ENCODE assay signal across 10 cellular contexts in the genomic region with DNA sequence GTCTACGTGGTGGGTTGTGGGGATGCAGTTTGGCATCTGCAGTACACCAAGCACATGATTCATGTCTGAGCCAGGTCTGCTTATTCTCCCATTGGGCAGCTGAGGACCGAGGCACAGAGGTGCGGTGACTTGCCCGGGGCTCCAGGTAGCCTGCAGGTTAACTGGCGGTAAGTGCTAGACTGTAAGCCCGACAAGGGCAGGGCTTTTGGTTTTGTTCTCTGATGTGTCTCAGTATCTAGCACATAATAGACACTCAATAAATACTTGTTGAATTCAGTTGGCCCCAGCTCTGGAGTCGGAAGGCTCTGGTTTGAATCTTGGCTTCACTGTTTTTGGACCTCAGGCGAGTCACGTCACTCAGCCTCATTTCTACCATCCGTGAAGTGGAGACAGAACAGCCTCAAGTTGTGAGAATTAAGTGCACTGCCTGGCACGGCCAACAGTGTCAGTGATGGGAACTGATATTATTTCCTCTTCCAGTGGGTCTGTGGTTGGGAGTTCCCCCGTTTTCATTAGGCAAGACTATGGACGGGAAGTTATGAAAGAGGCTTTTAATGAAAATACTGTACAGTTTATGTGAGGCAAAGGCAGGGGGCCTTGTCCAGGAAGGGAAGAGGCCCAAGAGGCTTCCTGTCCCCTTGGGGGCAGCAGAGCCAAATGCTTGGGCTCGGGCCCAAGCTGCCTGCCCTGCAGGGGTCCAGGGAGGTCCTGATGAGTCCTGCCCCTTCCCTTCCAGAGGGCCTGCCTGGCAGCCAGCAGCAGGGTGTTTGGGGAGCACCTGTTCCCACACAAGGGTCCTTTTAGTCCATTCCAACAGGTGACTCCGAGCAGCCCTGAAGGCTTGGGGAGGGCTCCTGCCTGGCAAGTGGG. TPM values are rescaled to one million over a fixed set of nuclear protein-coding genes. Genes with fewer than 3 reads are reported as not detected.
DNase-seq lines count a peak whose midpoint lies in the region; ATAC-seq and TF ChIP-seq lines count a peak whose summit lies in the region.
"Had no signal": no experiment of that assay in that cellular context is flagged by ENCODE, and none has a peak within 500 bp of the region (broad histone marks: within the 10 kb centered on the region; RNA-seq: fewer than 3 reads in every experiment).

No MANE protein-coding gene starts in this region.

- H3K27ac ChIP-seq in layer of hippocampus (ENCODE audit: low read depth, low read length) (peak overlapping the region; percentile 18), foreskin keratinocyte (no peak overlapping the region)
- H3K27ac ChIP-seq: WERI-Rb-1 had no signal

- intact Hi-C loops in activated T-helper 1 cell treated with anti-CD3 and anti-CD28 coated beads, Interleukin-12 subunit alpha, Interleukin-12 subunit beta, Interleukin-2, Interleukin-4 antibody, amounts not matched to agents 30 ng/mL and 10 ng/mL and 1 ng/mL, durations not matched to agents 14 hours and 24 hours and 36 hours (cut with micrococcal nuclease), result no loop called here

- peaks cover 28% of the 10 kb centered on the region for H3K27me3 Mint-ChIP-seq in HFFc6 (ENCODE audit: insufficient read depth)
- no peaks in the 10 kb centered on the region for H3K27me3 Mint-ChIP-seq in activated T-helper 1 cell treated with anti-CD3 and anti-CD28 coated beads, Interleukin-12 subunit alpha, Interleukin-12 subunit beta, Interleukin-2, Interleukin-4 antibody, amounts not matched to agents 30 ng/mL and 10 ng/mL and 1 ng/mL, durations not matched to agents 14 hours and 24 hours and 36 hours (ENCODE audit: insufficient read depth)

- DNase-seq in CD1c-positive myeloid dendritic cell (ENCODE audit: extremely low spot score), result peak; percentile 94
- DNase-seq in HFFc6, result no peak
- DNase-seq in activated T-helper 1 cell treated with anti-CD3 and anti-CD28 coated beads, Interleukin-12 subunit alpha, Interleukin-12 subunit beta, Interleukin-2, Interleukin-4 antibody, amounts not matched to agents 30 ng/mL and 10 ng/mL and 1 ng/mL, durations not matched to agents 14 hours and 24 hours and 36 hours (ENCODE audit: low spot score), result no peak
- no peak for DNase-seq in foreskin keratinocyte
- DNase-seq in OCI-M1 (lab: John Stamatoyannopoulos, UW), result no peak
- DNase-seq: NCI-H1105 treated with DMSO at 0.1 percent for 48 hours, WERI-Rb-1 had no signal

- H3K27ac Mint-ChIP-seq in HFFc6, result peak overlapping the region; percentile 36; the same call in 1 of the 2 replicates
- H3K27ac Mint-ChIP-seq in activated T-helper 1 cell treated with anti-CD3 and anti-CD28 coated beads, Interleukin-12 subunit alpha, Interleukin-12 subunit beta, Interleukin-2, Interleukin-4 antibody, amounts not matched to agents 30 ng/mL and 10 ng/mL and 1 ng/mL, durations not matched to agents 14 hours and 24 hours and 36 hours, result no peak overlapping the region

- H3K4me3 Mint-ChIP-seq in HFFc6, result no peak overlapping the region
- peak overlapping the region; percentile 93 for H3K4me3 Mint-ChIP-seq in activated T-helper 1 cell treated with anti-CD3 and anti-CD28 coated beads, Interleukin-12 subunit alpha, Interleukin-12 subunit beta, Interleukin-2, Interleukin-4 antibody, amounts not matched to agents 30 ng/mL and 10 ng/mL and 1 ng/mL, durations not matched to agents 14 hours and 24 hours and 36 hours

- H3K9me3 Mint-ChIP-seq in HFFc6, result no peaks in the 10 kb centered on the region
- H3K9me3 Mint-ChIP-seq in activated T-helper 1 cell treated with anti-CD3 and anti-CD28 coated beads, Interleukin-12 subunit alpha, Interleukin-12 subunit beta, Interleukin-2, Interleukin-4 antibody, amounts not matched to agents 30 ng/mL and 10 ng/mL and 1 ng/mL, durations not matched to agents 14 hours and 24 hours and 36 hours, result no peaks in the 10 kb centered on the region

- peaks cover 56% of the 10 kb centered on the region for H3K4me1 Mint-ChIP-seq in HFFc6 (ENCODE audit: low read depth)
- peaks cover 60% of the 10 kb centered on the region for H3K4me1 Mint-ChIP-seq in activated T-helper 1 cell treated with anti-CD3 and anti-CD28 coated beads, Interleukin-12 subunit alpha, Interleukin-12 subunit beta, Interleukin-2, Interleukin-4 antibody, amounts not matched to agents 30 ng/mL and 10 ng/mL and 1 ng/mL, durations not matched to agents 14 hours and 24 hours and 36 hours (ENCODE audit: low read depth)

- H3K27me3 ChIP-seq in layer of hippocampus (ENCODE audit: control insufficient read depth, insufficient read depth, low read length) (no peaks in the 10 kb centered on the region), foreskin keratinocyte (no peaks in the 10 kb centered on the region)

- ATAC-seq in GM18907 (IDR thresholded peaks at IDR 0.05; ENCODE audit: unreplicated experiment) (no peak), foreskin keratinocyte (no peak), HG02798 (IDR thresholded peaks at IDR 0.05; ENCODE audit: poor library complexity, unreplicated experiment) (no peak)

- TF ChIP-seq CTCF in HFFc6 (IDR thresholded peaks at IDR 0.05) (peak; percentile 26; the same call in 1 of the 2 replicates), foreskin keratinocyte (conservative IDR thresholded peaks at IDR 0.05) (no peak)

- peaks cover 38% of the 10 kb centered on the region for H3K36me3 Mint-ChIP-seq in HFFc6 (ENCODE audit: low read depth)
- peaks cover 43% of the 10 kb centered on the region for H3K36me3 Mint-ChIP-seq in activated T-helper 1 cell treated with anti-CD3 and anti-CD28 coated beads, Interleukin-12 subunit alpha, Interleukin-12 subunit beta, Interleukin-2, Interleukin-4 antibody, amounts not matched to agents 30 ng/mL and 10 ng/mL and 1 ng/mL, durations not matched to agents 14 hours and 24 hours and 36 hours (ENCODE audit: low read depth)

- peaks cover 6% of the 10 kb centered on the region for H3K4me1 ChIP-seq in foreskin keratinocyte

RNA-seq across cellular contexts. Expression of gene PRELID1, which starts 3.3 kb away (rescaled TPM):
- 100 to 1,000 TPM; 182 to 225 (median 217) TPM for total RNA-seq in HFFc6 (2021; fragmentation: NEBNext Ultra II Directional; extraction: Animal tissue kit (Norgen Biotek cat#: 25700))
- total RNA-seq in activated T-helper 1 cell treated with anti-CD3 and anti-CD28 coated beads, Interleukin-12 subunit alpha, Interleukin-12 subunit beta, Interleukin-2, Interleukin-4 antibody, amounts not matched to agents 30 ng/mL and 10 ng/mL and 1 ng/mL, durations not matched to agents 14 hours and 24 hours and 36 hours, result 239 and 250 TPM in 2 replicates
- 281 and 287 TPM in 2 replicates for total RNA-seq in foreskin keratinocyte
- polyA plus RNA-seq in foreskin keratinocyte, result 393 and 452 TPM in 2 replicates

RNA-seq across cellular contexts. Expression of gene RAB24, which starts 3.4 kb away (rescaled TPM):
- 10 to 100 TPM; 23.3 to 31.4 (median 26.4) TPM for total RNA-seq in HFFc6 (2021; fragmentation: NEBNext Ultra II Directional; extraction: Animal tissue kit (Norgen Biotek cat#: 25700))
- 19.7 and 22.4 TPM in 2 replicates for total RNA-seq in activated T-helper 1 cell treated with anti-CD3 and anti-CD28 coated beads, Interleukin-12 subunit alpha, Interleukin-12 subunit beta, Interleukin-2, Interleukin-4 antibody, amounts not matched to agents 30 ng/mL and 10 ng/mL and 1 ng/mL, durations not matched to agents 14 hours and 24 hours and 36 hours
- total RNA-seq in foreskin keratinocyte, result 12.1 and 12.7 TPM in 2 replicates
- 20.8 and 21.6 TPM in 2 replicates for polyA plus RNA-seq in foreskin keratinocyte

RNA-seq across cellular contexts. Expression of gene MXD3, which starts 4.8 kb away (rescaled TPM):
- 10 to 100 TPM in 5 of 6 experiments, 1 to 10 TPM in 1; 7.7 to 17.0 (median 15.3) TPM for total RNA-seq in HFFc6 (2021; fragmentation: NEBNext Ultra II Directional; extraction: Animal tissue kit (Norgen Biotek cat#: 25700))
- total RNA-seq in activated T-helper 1 cell treated with anti-CD3 and anti-CD28 coated beads, Interleukin-12 subunit alpha, Interleukin-12 subunit beta, Interleukin-2, Interleukin-4 antibody, amounts not matched to agents 30 ng/mL and 10 ng/mL and 1 ng/mL, durations not matched to agents 14 hours and 24 hours and 36 hours, result 9.6 and 11.8 TPM in 2 replicates
- total RNA-seq in foreskin keratinocyte, result 4.6 and 6.0 TPM in 2 replicates
- polyA plus RNA-seq in foreskin keratinocyte, result 6.3 and 6.7 TPM in 2 replicates

RNA-seq across cellular contexts. Expression of gene LMAN2, which starts 44.6 kb away (rescaled TPM):
- 100 to 1,000 TPM; 153 to 169 (median 164) TPM for total RNA-seq in HFFc6 (2021; fragmentation: NEBNext Ultra II Directional; extraction: Animal tissue kit (Norgen Biotek cat#: 25700))
- 108 and 118 TPM in 2 replicates for total RNA-seq in activated T-helper 1 cell treated with anti-CD3 and anti-CD28 coated beads, Interleukin-12 subunit alpha, Interleukin-12 subunit beta, Interleukin-2, Interleukin-4 antibody, amounts not matched to agents 30 ng/mL and 10 ng/mL and 1 ng/mL, durations not matched to agents 14 hours and 24 hours and 36 hours
- 148 TPM in 2 replicates for total RNA-seq in foreskin keratinocyte
- polyA plus RNA-seq in foreskin keratinocyte, result 187 and 188 TPM in 2 replicates

RNA-seq across cellular contexts. Expression of gene RGS14, which starts 50.8 kb away (rescaled TPM):
- total RNA-seq in HFFc6 (2021; fragmentation: NEBNext Ultra II Directional; extraction: Animal tissue kit (Norgen Biotek cat#: 25700)), result 1 to 10 TPM; 1.0 to 2.2 (median 1.2) TPM
- 37.8 and 41.3 TPM in 2 replicates for total RNA-seq in activated T-helper 1 cell treated with anti-CD3 and anti-CD28 coated beads, Interleukin-12 subunit alpha, Interleukin-12 subunit beta, Interleukin-2, Interleukin-4 antibody, amounts not matched to agents 30 ng/mL and 10 ng/mL and 1 ng/mL, durations not matched to agents 14 hours and 24 hours and 36 hours
- 19.6 and 22.1 TPM in 2 replicates for total RNA-seq in foreskin keratinocyte
- polyA plus RNA-seq in foreskin keratinocyte, result 20.2 and 22.1 TPM in 2 replicates
